Comparison of ENCODE assay signal across 17 cellular contexts in the genomic region with DNA sequence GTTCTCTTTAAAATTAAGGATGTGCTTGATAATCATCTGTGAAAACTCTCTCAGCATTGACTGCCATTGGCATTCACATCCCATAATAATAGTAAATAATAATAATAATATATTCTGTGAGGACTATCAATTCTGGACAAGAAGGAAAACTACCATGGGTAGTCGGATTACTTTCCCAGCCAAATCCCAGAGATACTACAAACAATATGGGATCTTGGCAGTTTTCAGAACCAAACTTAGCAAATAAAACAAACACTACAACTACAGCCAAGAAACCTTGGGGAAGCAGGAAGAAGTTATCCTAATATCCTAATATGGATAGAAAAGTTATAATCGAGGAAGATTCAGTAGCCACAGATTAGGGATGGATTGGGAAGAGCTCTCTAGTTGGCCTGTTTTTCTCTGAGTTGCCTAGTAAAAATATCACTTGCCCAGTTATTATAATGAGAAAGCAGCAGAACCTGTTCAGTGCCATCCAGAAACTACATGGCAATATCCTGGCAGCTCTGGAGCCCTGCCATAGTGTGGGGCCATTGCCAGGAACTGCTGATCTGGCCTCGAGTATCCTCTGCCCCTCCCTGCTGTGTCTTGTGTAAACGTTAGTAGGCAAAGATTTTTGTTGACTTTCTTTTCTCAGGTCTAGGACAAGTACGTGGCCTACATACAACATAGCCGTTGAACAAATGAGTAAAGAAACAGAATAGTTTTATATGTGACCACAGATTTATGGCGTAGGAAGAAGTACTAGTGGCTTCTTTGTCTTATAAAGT.
DNase-seq lines count a peak whose midpoint lies in the region; ATAC-seq, FAIRE-seq and TF ChIP-seq lines count a peak whose summit lies in the region.
"Had no signal": no experiment of that assay in that cellular context is flagged by ENCODE, and none has a peak within 500 bp of the region (broad histone marks: within the 10 kb centered on the region; RNA-seq: fewer than 3 reads in every experiment).

No MANE protein-coding gene starts in this region.

- CTCF ChIA-PET in endothelial cell of umbilical vein (lab: Charles Lee) = no interaction called here

- intact Hi-C loops in endothelial cell of umbilical vein (cut with micrococcal nuclease) (no loop called here), vagina (cut with DNase I) (no loop called here)

- in situ Hi-C loops in HAP-1 (cut with MboI; ENCODE audit: low sequenced_read_pairs) = no loop called here

- H3K9me1 ChIP-seq in endothelial cell of umbilical vein (replicated peaks; ENCODE audit: control insufficient read depth, extremely low read depth, insufficient read depth, low read length) = no peaks in the 10 kb centered on the region

- no peak overlapping the region for H3K27ac ChIP-seq in endothelial cell of umbilical vein (ENCODE audit: insufficient read depth, low read depth, low read length)
- H3K27ac ChIP-seq in lung (ENCODE audit: low read depth in 1 of 2, low read length in 1 of 2) = no peak overlapping the region
- no peak overlapping the region for H3K27ac ChIP-seq in vagina
- H3K27ac ChIP-seq: ascending aorta, dorsolateral prefrontal cortex had no signal

- H3K4me2 ChIP-seq in endothelial cell of umbilical vein (ENCODE audit: insufficient read depth, low read length) = no peak overlapping the region

- 56 to 86% methylated on average over 7 of the region's 7 CpGs for WGBS in lung, 2 donors

- H2AFZ ChIP-seq in endothelial cell of umbilical vein (ENCODE audit: low read depth, low read length) = no peak overlapping the region

- no peaks in the 10 kb centered on the region for H3K27me3 ChIP-seq in MG63
- H3K27me3 ChIP-seq in endothelial cell of umbilical vein (ENCODE audit: control insufficient read depth in 2 of 2, insufficient read depth in 2 of 2, low read length in 2 of 2) = no peaks in the 10 kb centered on the region
- no peaks in the 10 kb centered on the region for H3K27me3 ChIP-seq in lung (ENCODE audit: control insufficient read depth, insufficient read depth)
- no peaks in the 10 kb centered on the region for H3K27me3 ChIP-seq in vagina
- H3K27me3 ChIP-seq in HAP-1 (ENCODE audit: low read depth) = no peaks in the 10 kb centered on the region; the same call in 1 of the 2 replicates
- H3K27me3 ChIP-seq: ascending aorta, dorsolateral prefrontal cortex had no signal

- no peaks in the 10 kb centered on the region for H4K20me1 ChIP-seq in endothelial cell of umbilical vein (replicated peaks; ENCODE audit: control insufficient read depth, extremely low read depth, insufficient read depth, low read length)

- DNase-seq in DMS153 (lab: John Stamatoyannopoulos, UW) (peak; percentile 68), MG63 (peak; percentile 33), endothelial cell of umbilical vein (ENCODE audit: low read depth, low spot score) (no peak), lung (ENCODE audit: low spot score) (peak; percentile 85), vagina (ENCODE audit: extremely low spot score in 2 of 2) (no peak), HAP-1 (ENCODE audit: low spot score in 2 of 2) (no peak)
- DNase-seq: activated CD8-positive, alpha-beta T cell treated with anti-CD3 and anti-CD28 coated beads for 36 hours; BE2C; EL; NK-92 treated with Interleukin-12 subunit alpha and Interleukin-12 subunit beta, amount 100 ng/mL, for 24 hours; trophoblast cell had no signal

- no peaks in the 10 kb centered on the region for H3K79me2 ChIP-seq in endothelial cell of umbilical vein (ENCODE audit: control insufficient read depth, insufficient read depth, low read length)

- H3K9me3 ChIP-seq in MG63 (no peaks in the 10 kb centered on the region), endothelial cell of umbilical vein (replicated peaks; ENCODE audit: control insufficient read depth, insufficient read depth, low read length) (no peaks in the 10 kb centered on the region), lung (ENCODE audit: control insufficient read depth in 2 of 2, insufficient read depth in 1 of 2, low read length in 1 of 2) (no peaks in the 10 kb centered on the region), vagina (no peaks in the 10 kb centered on the region), HAP-1 (no peaks in the 10 kb centered on the region)
- H3K9me3 ChIP-seq: ascending aorta, BE2C had no signal

- no peak for TF ChIP-seq CTCF in endothelial cell of umbilical vein (IDR thresholded peaks at IDR 0.05; ENCODE audit: extremely low read depth in 1 of 2, insufficient read depth in 1 of 2, low read depth in 1 of 2, low read length in 2 of 2)
- no peak for TF ChIP-seq CTCF in lung (IDR thresholded peaks at IDR 0.05; ENCODE audit: control extremely low read depth, extremely low read depth)
- TF ChIP-seq CTCF in vagina (IDR thresholded peaks at IDR 0.05) = no peak

- H3K9ac ChIP-seq in endothelial cell of umbilical vein (replicated peaks; ENCODE audit: extremely low read depth, insufficient read depth, low read length) = no peak overlapping the region

- no peak for TF ChIP-seq POLR2A in endothelial cell of umbilical vein (IDR thresholded peaks at IDR 0.05; ENCODE audit: low read depth, low read length)
- TF ChIP-seq POLR2A in vagina (IDR thresholded peaks at IDR 0.05) = no peak

- H3K4me3 ChIP-seq in MG63 (no peak overlapping the region), endothelial cell of umbilical vein (replicated peaks in 1 of 3; ENCODE audit: insufficient read depth in 1 of 3, low read depth in 1 of 3, low read length in 3 of 3) (no peak overlapping the region), lung (no peak overlapping the region), vagina (no peak overlapping the region), HAP-1 (no peak overlapping the region)
- H3K4me3 ChIP-seq: ascending aorta, dorsolateral prefrontal cortex had no signal

- ATAC-seq in lung (ENCODE audit: insufficient read depth, low FRiP score) = peak; percentile 91
- ATAC-seq in GM21825 (IDR thresholded peaks at IDR 0.05; ENCODE audit: unreplicated experiment) = no peak
- no peak for ATAC-seq in GM18868 (IDR thresholded peaks at IDR 0.05; ENCODE audit: unreplicated experiment)
- ATAC-seq: activated CD8-positive, alpha-beta T cell treated with anti-CD3 and anti-CD28 coated beads for 36 hours; activated T-helper 17 cell treated with anti-CD3 and anti-CD28 coated beads, Interleukin-2, amount 50 U/mL, for 72 hours had no signal

- dilution Hi-C loops in endothelial cell of umbilical vein (cut with MboI; ENCODE audit: extremely low pct_ligation_motif_present, low sequenced_read_pairs) = no loop called here

- POLR2A ChIA-PET in endothelial cell of umbilical vein (lab: Charles Lee) = no interaction called here

- no peaks in the 10 kb centered on the region for H3K4me1 ChIP-seq in endothelial cell of umbilical vein (ENCODE audit: control insufficient read depth, extremely low read depth, insufficient read depth, low read length)
- H3K4me1 ChIP-seq in lung (ENCODE audit: control insufficient read depth in 2 of 2, insufficient read depth in 2 of 2, low read length in 2 of 2) = no peaks in the 10 kb centered on the region
- H3K4me1 ChIP-seq in vagina = peaks cover 13% of the 10 kb centered on the region
- peaks cover 11% of the 10 kb centered on the region for H3K4me1 ChIP-seq in HAP-1
- H3K4me1 ChIP-seq: ascending aorta, BE2C had no signal

- FAIRE-seq in endothelial cell of umbilical vein (lab: Jason Lieb, UNC) = peak; percentile 37
- FAIRE-seq: GM12891 had no signal

- no peaks in the 10 kb centered on the region for H3K36me3 ChIP-seq in MG63
- H3K36me3 ChIP-seq in endothelial cell of umbilical vein (ENCODE audit: control insufficient read depth in 2 of 2, extremely low read depth in 1 of 2, insufficient read depth in 2 of 2, low read length in 2 of 2) = no peaks in the 10 kb centered on the region
- no peaks in the 10 kb centered on the region for H3K36me3 ChIP-seq in lung (ENCODE audit: control insufficient read depth in 2 of 2, insufficient read depth in 2 of 2, low read length in 2 of 2)
- no peaks in the 10 kb centered on the region for H3K36me3 ChIP-seq in vagina
- H3K36me3 ChIP-seq in HAP-1 (replicated peaks) = no peaks in the 10 kb centered on the region
- H3K36me3 ChIP-seq: ascending aorta, BE2C had no signal

- no TSS peak for BruUV-seq in endothelial cell of umbilical vein (replicated peaks; lab: Mats Ljungman, UMichigan)

TF ChIP-seq in endothelial cell of umbilical vein, 7 proteins besides CTCF, POLR2A, EP300 and RAD21:
- TF ChIP-seq JUN (IDR thresholded peaks at IDR 0.05; ENCODE audit: borderline replicate concordance, insufficient read depth, insufficient read length, low read depth) = no peak
- no peak for TF ChIP-seq POLR2AphosphoS5 (IDR thresholded peaks at IDR 0.05; ENCODE audit: insufficient read depth, low read depth, low read length)
- TF ChIP-seq MYC (IDR thresholded peaks at IDR 0.05; ENCODE audit: low read depth, low read length) = no peak
- no peak for TF ChIP-seq FOS (IDR thresholded peaks at IDR 0.05; ENCODE audit: borderline replicate concordance, insufficient read depth, low read length)
- no peak for TF ChIP-seq EZH2 (IDR thresholded peaks at IDR 0.05; ENCODE audit: borderline replicate concordance, low read depth, low read length, severe bottlenecking)
- TF ChIP-seq GATA2 (IDR thresholded peaks at IDR 0.05; ENCODE audit: insufficient read depth, insufficient read length, low read depth, low read length) = no peak
- TF ChIP-seq, protein P1, sequence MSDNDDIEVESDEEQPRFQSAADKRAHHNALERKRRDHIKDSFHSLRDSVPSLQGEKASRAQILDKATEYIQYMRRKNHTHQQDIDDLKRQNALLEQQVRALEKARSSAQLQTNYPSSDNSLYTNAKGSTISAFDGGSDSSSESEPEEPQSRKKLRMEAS (IDR thresholded peaks at IDR 0.05; ENCODE audit: insufficient read depth, insufficient read length) = no peak
TF ChIP-seq in endothelial cell of umbilical vein: peak in this region for 0.

Comparison
In these comparisons a context has a peak if more than half of its experiments do, and no peak if none do; other contexts are left out.
1. DNase-seq: peak in DMS153 (single experiment), MG63 (single experiment) and lung (single experiment); none in endothelial cell of umbilical vein (single experiment), vagina (0 of 2) and HAP-1 (0 of 2).